In the genomic region with DNA sequence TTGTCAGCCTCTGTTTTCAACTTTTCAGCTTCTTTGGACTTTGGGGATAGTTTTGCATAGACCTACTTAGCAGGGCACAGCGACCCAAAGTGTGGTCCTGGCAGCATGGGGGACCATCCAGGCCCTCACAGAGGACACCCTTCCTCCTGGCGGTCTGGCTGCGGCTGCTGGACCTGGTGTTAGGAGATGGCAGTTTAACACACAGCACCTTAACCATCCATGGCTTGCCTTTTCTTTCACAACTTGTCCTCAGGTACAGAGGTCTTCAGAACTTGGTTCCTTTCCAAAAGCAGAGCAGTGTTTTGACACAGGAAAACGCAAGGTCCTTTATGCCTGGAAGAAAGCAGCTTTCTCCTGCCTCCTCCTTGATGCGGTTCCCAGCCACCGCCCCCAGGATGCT, we compare ENCODE assay signal across 15 cellular contexts.
"Had no signal": no experiment of that assay in that cellular context is flagged by ENCODE, and none has a peak within 500 bp of the region (broad histone marks: within the 10 kb centered on the region; RNA-seq: fewer than 3 reads in every experiment).

No MANE protein-coding gene starts in this region.

- H3K4me3 ChIP-seq: left lung, pancreas, tibial nerve had no signal

- H3K9me3 ChIP-seq: left lung, pancreas, tibial nerve had no signal

- H3K27ac ChIP-seq: brain microvascular endothelial cell, pancreas, VCaP had no signal

- H3K27me3 ChIP-seq: brain microvascular endothelial cell, left lung, pancreas, tibial nerve had no signal

- H3K27me3 Mint-ChIP-seq: activated T-helper 17 cell treated with anti-CD3 and anti-CD28 coated beads, Interleukin-2, amount 50 U/mL, for 72 hours had no signal

- H3K9me3 Mint-ChIP-seq: activated T-helper 17 cell treated with anti-CD3 and anti-CD28 coated beads, Interleukin-2, amount 50 U/mL, for 72 hours; endodermal cell; neural crest cell had no signal

- DNase-seq: activated CD8-positive, alpha-beta T cell treated with anti-CD3 and anti-CD28 coated beads, Interleukin-2, amount 10 ng/mL, durations not matched to agents 7 days and 5 days; activated naive CD4-positive, alpha-beta T cell treated with anti-CD3 and anti-CD28 coated beads, Interleukin-2, amount 50 U/mL, for 16 hours; amniotic stem cell; brain microvascular endothelial cell; cerebellar nuclear complex; dermis blood vessel endothelial cell; endodermal cell; left lung; mesendoderm; pancreas; SHP77 treated with DMSO at 0.1 percent for 48 hours had no signal

- H3K4me3 Mint-ChIP-seq: activated CD8-positive, alpha-beta T cell treated with anti-CD3 and anti-CD28 coated beads, Interleukin-2, amount 10 ng/mL, durations not matched to agents 7 days and 5 days; activated T-helper 17 cell treated with anti-CD3 and anti-CD28 coated beads, Interleukin-2, amount 50 U/mL, for 72 hours; endodermal cell; neural crest cell had no signal

- H3K27ac Mint-ChIP-seq: endodermal cell had no signal

- H3K36me3 ChIP-seq: brain microvascular endothelial cell, left lung, pancreas, tibial nerve had no signal

- ATAC-seq: activated CD8-positive, alpha-beta T cell treated with anti-CD3 and anti-CD28 coated beads, Interleukin-2, amount 10 ng/mL, durations not matched to agents 7 days and 5 days; activated T-helper 17 cell treated with anti-CD3 and anti-CD28 coated beads, Interleukin-2, amount 50 U/mL, for 72 hours had no signal
